In genomic region chr20:50428463-50428828, GRCh38 we compare ENCODE assay signal across 35 cellular contexts.
"Had no signal": no experiment of that assay in that cellular context is flagged by ENCODE, and none has a peak within 500 bp of the region (broad histone marks: within the 10 kb centered on the region; RNA-seq: fewer than 3 reads in every experiment).

No MANE protein-coding gene starts in this region.

- H3K36me3 Mint-ChIP-seq: activated CD4-positive, alpha-beta memory T cell treated with anti-CD3 and anti-CD28 coated beads for 36 hours; activated naive CD4-positive, alpha-beta T cell treated with anti-CD3 and anti-CD28 coated beads, Interleukin-2, amount 10 ng/mL, durations not matched to agents 7 days and 5 days; activated naive CD8-positive, alpha-beta T cell had no signal

- H3K4me3 ChIP-seq: cardiac muscle cell, MG63, Peyer's patch had no signal

- ATAC-seq: activated T-cell treated with anti-CD3 and anti-CD28 coated beads, Interleukin-2, amount 50 U/mL, for 4 hours; PC-3 had no signal

- DNase-seq: activated B cell treated with CpG ODN at 0.5 μM for 24 hours; activated CD4-positive, alpha-beta memory T cell treated with anti-CD3 and anti-CD28 coated beads for 36 hours; activated CD4-positive, alpha-beta T cell treated with anti-CD3 and anti-CD28 coated beads for 4 hours; activated CD4-positive, alpha-beta T cell treated with anti-CD3 and anti-CD28 coated beads, Interleukin-2, amount 50 U/mL, for 1 hour; activated CD4-positive, CD25-positive, alpha-beta regulatory T cell treated with anti-CD3 and anti-CD28 coated beads, Interleukin-2, amount 50 U/mL, for 72 hours; activated CD8-positive, alpha-beta memory T cell treated with anti-CD3 and anti-CD28 coated beads, Interleukin-2, amount 50 U/mL, for 4 hours; activated effector memory CD4-positive, alpha-beta T cell treated with Interleukin-2 at 50 U/mL for 16 hours; activated naive CD4-positive, alpha-beta T cell treated with anti-CD3 and anti-CD28 coated beads, Interleukin-2, amount 10 ng/mL, durations not matched to agents 7 days and 5 days; activated T-cell treated with anti-CD3 and anti-CD28 coated beads for 4 hours; activated T-cell treated with anti-CD3 and anti-CD28 coated beads, Interleukin-2, amount 50 U/mL, for 4 hours; amniotic stem cell; aorta; brain microvascular endothelial cell; Karpas-422; NCI-H1092; NCI-H1436 treated with DMSO at 0.1 percent for 48 hours; NCI-H187; NCI-H2029 treated with DMSO at 0.1 percent for 48 hours; NCI-H2171; NCI-H510A; NCI-H526; NCI-H748 treated with DMSO at 0.1 percent for 48 hours; NK-92 treated with Interleukin-12 subunit alpha and Interleukin-12 subunit beta, amount 100 ng/mL, for 24 hours; PC-3; Peyer's patch; RPMI8226; SW 1271; T-helper 1 cell; T-helper 2 cell; T-helper 9 cell had no signal

- H3K4me3 Mint-ChIP-seq: activated B cell treated with CpG ODN at 0.5 μM for 24 hours; activated CD4-positive, alpha-beta memory T cell treated with anti-CD3 and anti-CD28 coated beads for 36 hours; activated naive CD4-positive, alpha-beta T cell treated with anti-CD3 and anti-CD28 coated beads, Interleukin-2, amount 10 ng/mL, durations not matched to agents 7 days and 5 days; activated naive CD8-positive, alpha-beta T cell; activated T-cell treated with anti-CD3 and anti-CD28 coated beads, Interleukin-2, amount 50 U/mL, for 4 hours; activated T-helper 1 cell treated with anti-CD3 and anti-CD28 coated beads, Interleukin-12 subunit alpha, Interleukin-12 subunit beta, Interleukin-2, Interleukin-4 antibody, amounts not matched to agents 30 ng/mL and 10 ng/mL and 1 ng/mL, durations not matched to agents 14 hours and 24 hours and 36 hours; central memory CD8-positive, alpha-beta T cell had no signal

- H3K9me3 Mint-ChIP-seq: activated B cell treated with CpG ODN at 0.5 μM for 24 hours; activated CD4-positive, alpha-beta memory T cell treated with anti-CD3 and anti-CD28 coated beads for 36 hours; activated naive CD4-positive, alpha-beta T cell treated with anti-CD3 and anti-CD28 coated beads, Interleukin-2, amount 10 ng/mL, durations not matched to agents 7 days and 5 days; activated T-cell treated with anti-CD3 and anti-CD28 coated beads, Interleukin-2, amount 50 U/mL, for 4 hours; activated T-helper 1 cell treated with anti-CD3 and anti-CD28 coated beads, Interleukin-12 subunit alpha, Interleukin-12 subunit beta, Interleukin-2, Interleukin-4 antibody, amounts not matched to agents 30 ng/mL and 10 ng/mL and 1 ng/mL, durations not matched to agents 14 hours and 24 hours and 36 hours; central memory CD8-positive, alpha-beta T cell had no signal

- H3K4me1 Mint-ChIP-seq: activated B cell treated with CpG ODN at 0.5 μM for 24 hours; activated naive CD4-positive, alpha-beta T cell treated with anti-CD3 and anti-CD28 coated beads, Interleukin-2, amount 10 ng/mL, durations not matched to agents 7 days and 5 days; central memory CD8-positive, alpha-beta T cell had no signal

- H3K9me3 ChIP-seq: MG63, Peyer's patch had no signal

- H3K27me3 ChIP-seq: brain microvascular endothelial cell, cardiac muscle cell, Peyer's patch had no signal

- H3K36me3 ChIP-seq: brain microvascular endothelial cell, cardiac muscle cell, MG63, Peyer's patch had no signal

- H3K27ac ChIP-seq: brain microvascular endothelial cell, cardiac muscle cell had no signal

- H3K27ac Mint-ChIP-seq: activated B cell treated with CpG ODN at 0.5 μM for 24 hours; activated CD4-positive, alpha-beta memory T cell treated with anti-CD3 and anti-CD28 coated beads for 36 hours; activated naive CD4-positive, alpha-beta T cell treated with anti-CD3 and anti-CD28 coated beads, Interleukin-2, amount 10 ng/mL, durations not matched to agents 7 days and 5 days; activated naive CD8-positive, alpha-beta T cell; activated T-helper 1 cell treated with anti-CD3 and anti-CD28 coated beads, Interleukin-12 subunit alpha, Interleukin-12 subunit beta, Interleukin-2, Interleukin-4 antibody, amounts not matched to agents 30 ng/mL and 10 ng/mL and 1 ng/mL, durations not matched to agents 14 hours and 24 hours and 36 hours had no signal
